Comparison of ENCODE assay signal across 16 cellular contexts in the genomic region with DNA sequence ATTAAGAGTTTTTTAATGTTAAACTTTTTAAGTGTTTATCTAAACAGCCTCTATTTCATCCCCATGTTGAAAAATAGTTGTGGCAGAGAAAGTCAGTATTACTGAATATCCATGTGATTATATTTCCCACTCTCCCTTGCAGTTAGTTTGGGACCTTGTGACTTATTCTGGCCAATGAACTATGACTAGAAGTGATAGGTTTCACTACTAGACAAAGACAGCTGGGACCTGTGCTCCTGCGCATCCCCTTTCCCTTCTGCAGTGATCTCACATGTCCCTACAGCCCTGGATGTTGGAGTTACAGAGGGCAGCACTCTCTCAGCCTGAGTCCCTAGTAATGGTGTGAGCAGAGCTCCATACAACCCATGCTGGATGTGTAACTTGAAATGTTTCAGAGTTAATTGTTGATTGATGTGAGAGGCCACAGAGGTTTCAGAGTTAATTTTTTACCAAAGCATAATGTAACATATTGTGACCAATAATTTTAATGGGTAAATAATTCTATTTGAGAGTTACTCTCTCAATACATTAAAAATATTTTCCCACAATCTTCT.
"Had no signal": no experiment of that assay in that cellular context is flagged by ENCODE, and none has a peak within 500 bp of the region (broad histone marks: within the 10 kb centered on the region; RNA-seq: fewer than 3 reads in every experiment).

No MANE protein-coding gene starts in this region.

- H3K4me3 Mint-ChIP-seq: activated CD8-positive, alpha-beta memory T cell treated with anti-CD3 and anti-CD28 coated beads, Interleukin-2, amount 10 ng/mL, durations not matched to agents 7 days and 5 days; activated T-cell treated with anti-CD3 and anti-CD28 coated beads, Interleukin-2, amount 50 U/mL, for 24 hours; neural progenitor cell had no signal

- H3K36me3 Mint-ChIP-seq: neural progenitor cell had no signal

- FAIRE-seq: pancreas, small intestine had no signal

- DNase-seq: activated CD4-positive, alpha-beta T cell treated with anti-CD3 and anti-CD28 coated beads, Interleukin-2, amount 50 U/mL, for 4 hours; activated CD4-positive, CD25-positive, alpha-beta regulatory T cell treated with anti-CD3 and anti-CD28 coated beads, Interleukin-2, amount 50 U/mL, for 72 hours; activated CD8-positive, alpha-beta memory T cell treated with anti-CD3 and anti-CD28 coated beads, Interleukin-2, amount 10 ng/mL, durations not matched to agents 7 days and 5 days; activated effector memory CD4-positive, alpha-beta T cell treated with Interleukin-2 at 50 U/mL for 16 hours; activated T-cell treated with anti-CD3 and anti-CD28 coated beads, Interleukin-2, amount 50 U/mL, for 24 hours; amniotic stem cell; body of pancreas; central memory CD4-positive, alpha-beta T cell; cortex of kidney; effector memory CD4-positive, alpha-beta T cell; pancreas; small intestine; tibial artery had no signal

- H3K4me1 Mint-ChIP-seq: activated CD8-positive, alpha-beta memory T cell treated with anti-CD3 and anti-CD28 coated beads, Interleukin-2, amount 10 ng/mL, durations not matched to agents 7 days and 5 days; neural progenitor cell had no signal

- H3K27ac Mint-ChIP-seq: activated CD8-positive, alpha-beta memory T cell treated with anti-CD3 and anti-CD28 coated beads, Interleukin-2, amount 10 ng/mL, durations not matched to agents 7 days and 5 days; activated naive CD4-positive, alpha-beta T cell treated with anti-CD3 and anti-CD28 coated beads, Interleukin-2, amount 50 U/mL, for 72 hours; activated T-cell treated with anti-CD3 and anti-CD28 coated beads, Interleukin-2, amount 50 U/mL, for 24 hours; neural progenitor cell had no signal

- ATAC-seq: activated CD8-positive, alpha-beta memory T cell treated with anti-CD3 and anti-CD28 coated beads, Interleukin-2, amount 10 ng/mL, durations not matched to agents 7 days and 5 days; activated naive CD4-positive, alpha-beta T cell treated with anti-CD3 and anti-CD28 coated beads, Interleukin-2, amount 50 U/mL, for 72 hours; body of pancreas; gastroesophageal sphincter; pancreas had no signal
